32 cellular contexts compared by ENCODE assay signal in genomic region chr2:164789986-164790385, GRCh38. TPM values are rescaled to one million over a fixed set of nuclear protein-coding genes. Genes with fewer than 3 reads are reported as not detected.
DNase-seq lines count a peak whose midpoint lies in the region; ATAC-seq, FAIRE-seq and TF ChIP-seq lines count a peak whose summit lies in the region.
"Had no signal": no experiment of that assay in that cellular context is flagged by ENCODE, and none has a peak within 500 bp of the region (broad histone marks: within the 10 kb centered on the region; RNA-seq: fewer than 3 reads in every experiment).

No MANE protein-coding gene starts in this region.

- H3K9ac ChIP-seq in HepG2 (ENCODE audit: insufficient read depth, low read depth, low read length): no peak overlapping the region
- H3K9ac ChIP-seq in mesendoderm (ENCODE audit: low read length): no peak overlapping the region
- H3K9ac ChIP-seq: BLaER1; BLaER1 treated with 17β-estradiol and CSF1 and Interleukin-3, amounts not matched to agents 10 nM and 100 nM had no signal

- H2AFZ ChIP-seq in HepG2 (ENCODE audit: low read length): no peak overlapping the region

- no peak overlapping the region for H2BK120ac ChIP-seq in mesendoderm (ENCODE audit: low read depth, low read length)

- H4K8ac ChIP-seq in mesendoderm (ENCODE audit: low read depth, low read length): no peak overlapping the region

- no TSS peak for BruUV-seq in HepG2 (replicated peaks; lab: Mats Ljungman, UMichigan)

- H3K18ac ChIP-seq in mesendoderm (ENCODE audit: low read length): no peak overlapping the region

- H2BK5ac ChIP-seq in mesendoderm (ENCODE audit: low read length): no peak overlapping the region

- intact Hi-C loops in HepG2 (cut with micrococcal nuclease; ENCODE audit: unreplicated experiment): no loop called here
- intact Hi-C loops in upper lobe of right lung (cut with DNase I): no loop called here

- DNase-seq in left lobe of liver (ENCODE audit: low spot score) (no peak), HepG2 (ENCODE audit: low spot score) (no peak), mesendoderm (no peak), DMS79 (lab: John Stamatoyannopoulos, UW) (no peak), GM12891 (ENCODE audit: insufficient read length, low spot score) (no peak), upper lobe of right lung (no peak)
- DNase-seq: 8988T; ACHN; AML-193; BE2C; C1 segment of cervical spinal cord; Caco-2; Calu3; CD4-positive, alpha-beta memory T cell; CD4-positive, alpha-beta T cell; CD4-positive, CD25-positive, alpha-beta regulatory T cell; CD8-positive, alpha-beta memory T cell; CD8-positive, alpha-beta T cell; COR-L47; DMS 273 treated with DMSO at 0.1 percent for 48 hours; DMS153; DMS53; DMS79 treated with DMSO at 0.1 percent for 48 hours; DND-41; EL had no signal

- ATAC-seq in left lobe of liver (peak; percentile 17), HepG2 (no peak; the same call in 2 of the 3 replicates), upper lobe of right lung (no peak)
- ATAC-seq: A549; CD8-positive, alpha-beta T cell had no signal

- TF ChIP-seq EP300 in HepG2 (IDR thresholded peaks at IDR 0.05; ENCODE audit: low read depth in 2 of 2, low read length in 2 of 2): no peak
- no peak for TF ChIP-seq EP300 in HepG2 (CRISPR knock-in tag; IDR thresholded peaks at IDR 0.05; ENCODE audit: borderline replicate concordance)

- no peaks in the 10 kb centered on the region for H3K79me1 ChIP-seq in mesendoderm (ENCODE audit: low read length)

- POLR2A ChIA-PET in HepG2 (lab: Yijun Ruan, JAX): no interaction called here

- H3K36me3 ChIP-seq in HepG2 (replicated peaks in 1 of 2; ENCODE audit: control insufficient read depth in 1 of 2, insufficient read depth in 2 of 2, low read length in 2 of 2) (0 out of 5 replicates have a peak, but pooled peaks cover 2% of the 10 kb centered on the region in 2 experiments), mesendoderm (ENCODE audit: control insufficient read depth, insufficient read depth, low read length) (no peaks in the 10 kb centered on the region), upper lobe of right lung (no peaks in the 10 kb centered on the region)
- H3K36me3 ChIP-seq: BE2C; BLaER1; BLaER1 treated with 17β-estradiol and CSF1 and Interleukin-3, amounts not matched to agents 10 nM and 100 nM had no signal

- no peaks in the 10 kb centered on the region for H4K20me1 ChIP-seq in HepG2 (ENCODE audit: insufficient read depth, low read length)
- H4K20me1 ChIP-seq: BLaER1; BLaER1 treated with 17β-estradiol and CSF1 and Interleukin-3, amounts not matched to agents 10 nM and 100 nM had no signal

- no peak overlapping the region for H3K4me2 ChIP-seq in HepG2 (ENCODE audit: low read depth, low read length)
- no peak overlapping the region for H3K4me2 ChIP-seq in mesendoderm (ENCODE audit: low read length)
- H3K4me2 ChIP-seq: A549; BLaER1; BLaER1 treated with 17β-estradiol and CSF1 and Interleukin-3, amounts not matched to agents 10 nM and 100 nM had no signal

- in situ Hi-C loops in HepG2 (cut with HindIII; ENCODE audit: extremely low pct_ligation_motif_present, low pct_unique_long_range_greater_than_20kb): no loop called here

- FAIRE-seq in HepG2 (lab: Jason Lieb, UNC) (no peak), GM12891 (lab: Jason Lieb, UNC) (no peak)
- FAIRE-seq: A204.1, A549, D721Med had no signal

- H2BK15ac ChIP-seq in mesendoderm (replicated peaks; ENCODE audit: low read depth): no peak overlapping the region

- TF ChIP-seq POLR2A in HepG2 (IDR thresholded peaks at IDR 0.05; ENCODE audit: insufficient read depth in 1 of 2, low read depth in 2 of 2, low read length in 2 of 2) (no peak), GM12891 (IDR thresholded peaks at IDR 0.05; ENCODE audit: low read depth, low read length) (no peak)

- TF ChIP-seq CTCF in HepG2 (CRISPR knock-in tag; IDR thresholded peaks at IDR 0.05) (no peak), upper lobe of right lung (IDR thresholded peaks at IDR 0.05) (no peak)

- H3K4me3 ChIP-seq in HepG2 (replicated peaks in 1 of 3; ENCODE audit: insufficient read depth in 1 of 3, low read depth in 2 of 3, low read length in 3 of 3) (no peak overlapping the region), mesendoderm (ENCODE audit: low read length) (no peak overlapping the region), upper lobe of right lung (no peak overlapping the region)
- H3K4me3 ChIP-seq: A549; BLaER1; BLaER1 treated with 17β-estradiol and CSF1 and Interleukin-3, amounts not matched to agents 10 nM and 100 nM had no signal

- CTCF ChIA-PET in HepG2 (lab: Yijun Ruan, JAX; ENCODE audit: low intra/inter-chr PET ratio, low total read pairs): no interaction called here

- no peak overlapping the region for H3K27ac ChIP-seq in HepG2 (ENCODE audit: extremely low read length, insufficient read depth, low read length)
- H3K27ac ChIP-seq in mesendoderm (ENCODE audit: low read depth, low read length): no peak overlapping the region
- H3K27ac ChIP-seq in upper lobe of right lung: no peak overlapping the region
- H3K27ac ChIP-seq: 22Rv1; A549; BLaER1; BLaER1 treated with 17β-estradiol and CSF1 and Interleukin-3, amounts not matched to agents 10 nM and 100 nM; C4-2B had no signal

- 96% methylated on average over 5 of the region's 5 CpGs for WGBS in HepG2 (ENCODE audit: low lambda C conversion rate)
- no CpG with 5 or more reads among the region's 5 CpGs for WGBS in mesendoderm (ENCODE audit: extremely low coverage, insufficient coverage, low lambda C conversion rate)

- no peak overlapping the region for H4K5ac ChIP-seq in mesendoderm (ENCODE audit: low read length)

- no peak overlapping the region for H3K56ac ChIP-seq in mesendoderm (ENCODE audit: low read length)

- H3K27me3 ChIP-seq in HepG2 (ENCODE audit: control insufficient read depth in 1 of 2, insufficient read depth in 2 of 2, low read length in 2 of 2): no peaks in the 10 kb centered on the region
- H3K27me3 ChIP-seq in mesendoderm (ENCODE audit: insufficient read depth, low read length, poor library complexity): no peaks in the 10 kb centered on the region
- H3K27me3 ChIP-seq in upper lobe of right lung: no peaks in the 10 kb centered on the region
- H3K27me3 ChIP-seq: BE2C; BLaER1; BLaER1 treated with 17β-estradiol and CSF1 and Interleukin-3, amounts not matched to agents 10 nM and 100 nM had no signal

- peak overlapping the region; percentile 84 for H3K23ac ChIP-seq in mesendoderm (ENCODE audit: low read length)

- H3K4ac ChIP-seq in mesendoderm (ENCODE audit: low read depth, low read length): no peak overlapping the region

- H3K9me3 ChIP-seq in HepG2 (ENCODE audit: low read length) (no peaks in the 10 kb centered on the region), upper lobe of right lung (no peaks in the 10 kb centered on the region)
- H3K9me3 ChIP-seq: A549; BE2C; BLaER1; BLaER1 treated with 17β-estradiol and CSF1 and Interleukin-3, amounts not matched to agents 10 nM and 100 nM; Caco-2 had no signal

- peaks cover 89% of the 10 kb centered on the region for H3K79me2 ChIP-seq in HepG2 (ENCODE audit: insufficient read depth, low read length)
- H3K79me2 ChIP-seq in mesendoderm (ENCODE audit: control insufficient read depth, insufficient read depth, low read length): no peaks in the 10 kb centered on the region

- TF ChIP-seq RAD21 in HepG2 (CRISPR knock-in tag; IDR thresholded peaks at IDR 0.05): no peak

- peaks cover 19% of the 10 kb centered on the region for H3K4me1 ChIP-seq in HepG2 (ENCODE audit: insufficient read depth, low read length)
- peaks cover 14% of the 10 kb centered on the region for H3K4me1 ChIP-seq in mesendoderm (ENCODE audit: control insufficient read depth, low read depth, low read length)
- H3K4me1 ChIP-seq in upper lobe of right lung: peaks cover 16% of the 10 kb centered on the region
- H3K4me1 ChIP-seq: BE2C had no signal

- H2AK5ac ChIP-seq in mesendoderm (ENCODE audit: low read length): no peak overlapping the region

TF ChIP-seq in HepG2, 621 proteins besides CTCF, POLR2A, EP300 and RAD21 (continues in another document):
- TF ChIP-seq POGZ (CRISPR knock-in tag; IDR thresholded peaks at IDR 0.05): 0 out of 2 replicates have a peak, but pooled peaks have one; percentile 32

TF ChIP-seq in GM12891, 5 proteins besides CTCF, POLR2A, EP300 and RAD21:
- no peak for TF ChIP-seq POLR2AphosphoS5 (IDR thresholded peaks at IDR 0.05; ENCODE audit: low read depth, low read length)
- TF ChIP-seq TAF1 (IDR thresholded peaks at IDR 0.05; ENCODE audit: low read depth, low read length): no peak
- no peak for TF ChIP-seq SPI1 (IDR thresholded peaks at IDR 0.05; ENCODE audit: low read depth, low read length)
- TF ChIP-seq POU2F2 (IDR thresholded peaks at IDR 0.05; ENCODE audit: low read depth, low read length): no peak
- no peak for TF ChIP-seq PAX5 (IDR thresholded peaks at IDR 0.05; ENCODE audit: insufficient read depth, low read length, severe bottlenecking)
TF ChIP-seq in GM12891: peak in this region for 0.

RNA-seq across cellular contexts. Expression of gene COBLL1, which starts 51.6 kb away (rescaled TPM):
- 75.0 TPM for total RNA-seq in left lobe of liver
- 85.4 and 86.8 TPM in 2 replicates for total RNA-seq in HepG2 (2016; rRNA removed; fragmentation: Illumina TruSeq; extraction: Trizol)
- 35.1 and 42.3 TPM in 2 replicates for total RNA-seq in HepG2 (2016; cell fraction: cytosol; rRNA removed; fragmentation: Illumina TruSeq; extraction: Trizol; ENCODE audit: low read depth)
- total RNA-seq in HepG2 (2016; cell fraction: insoluble cytoplasmic fraction; rRNA removed; fragmentation: Illumina TruSeq; extraction: Trizol): 73.7 and 77.7 TPM in 2 replicates
- total RNA-seq in HepG2 (2016; cell fraction: membrane; rRNA removed; fragmentation: Illumina TruSeq; extraction: Trizol): 71.4 and 76.7 TPM in 2 replicates
- 248 and 259 TPM in 2 replicates for total RNA-seq in HepG2 (2016; cell fraction: nucleus; rRNA removed; fragmentation: Illumina TruSeq; extraction: Trizol)
- polyA plus RNA-seq in HepG2 (2011; rRNA removed): 24.8 and 32.6 TPM in 2 replicates
- polyA plus RNA-seq in HepG2 (2011; cell fraction: cytosol; rRNA removed): 19.5 and 26.5 TPM in 2 replicates
- 33.4 and 41.2 TPM in 2 replicates for polyA plus RNA-seq in HepG2 (2011; cell fraction: nucleus; rRNA removed)
- 31.4 and 38.1 TPM in 2 replicates for polyA plus RNA-seq in HepG2 (2012)
- 6.4 and 6.8 TPM in 2 replicates for polyA plus RNA-seq in HepG2 (2016; cell fraction: cytosol; fragmentation: Illumina TruSeq; extraction: Trizol; ENCODE audit: low read depth)
- polyA plus RNA-seq in HepG2 (2016; cell fraction: insoluble cytoplasmic fraction; fragmentation: Illumina TruSeq; extraction: Trizol; ENCODE audit: low read depth): 88.1 and 93.4 TPM in 2 replicates
- 23.7 and 27.6 TPM in 2 replicates for polyA plus RNA-seq in HepG2 (2016; cell fraction: membrane; fragmentation: Illumina TruSeq; extraction: Trizol; ENCODE audit: low read depth)
- 92.3 and 103 TPM in 2 replicates for polyA plus RNA-seq in HepG2 (2016; cell fraction: nucleus; fragmentation: Illumina TruSeq; extraction: Trizol; ENCODE audit: insufficient read depth, low read depth)
- 16.0 and 59.5 TPM in 2 replicates for polyA minus RNA-seq in HepG2 (2011; rRNA and poly(A)+ RNA removed; ENCODE audit: low replicate concordance)
- polyA minus RNA-seq in HepG2 (2011; cell fraction: cytosol; rRNA and poly(A)+ RNA removed): 45.9 and 59.2 TPM in 2 replicates
- 337 and 403 TPM in 2 replicates for polyA minus RNA-seq in HepG2 (2011; cell fraction: nucleus; rRNA and poly(A)+ RNA removed)
- polyA plus RNA-seq in mesendoderm (2013, experiment 1 of 2): 7.7 TPM
- 7.3 TPM for polyA plus RNA-seq in mesendoderm (2013, experiment 2 of 2)
- not detected for polyA plus RNA-seq in GM12891 (2012; ENCODE audit: low read depth, missing spikeins)
- 95.3 TPM for total RNA-seq in upper lobe of right lung
- total RNA-seq: CD4-positive, alpha-beta memory T cell; CD8-positive, alpha-beta memory T cell had no signal
- polyA plus RNA-seq: CD8-positive, alpha-beta memory T cell had no signal
